ENCODE assay signal across 26 cellular contexts in genomic region chr12:58980768-58981167, GRCh38.
"Had no signal": no experiment of that assay in that cellular context is flagged by ENCODE, and none has a peak within 500 bp of the region (broad histone marks: within the 10 kb centered on the region; RNA-seq: fewer than 3 reads in every experiment).

No MANE protein-coding gene starts in this region.

- H3K27me3 ChIP-seq: body of pancreas, breast epithelium had no signal

- H3K4me1 Mint-ChIP-seq: activated CD4-positive, alpha-beta T cell treated with anti-CD3 and anti-CD28 coated beads for 36 hours; activated CD4-positive, alpha-beta T cell treated with anti-CD3 and anti-CD28 coated beads, Interleukin-2, amount 10 ng/mL, durations not matched to agents 7 days and 5 days; activated naive CD4-positive, alpha-beta T cell treated with anti-CD3 and anti-CD28 coated beads, Interleukin-2, amount 50 U/mL, for 24 hours; activated naive CD8-positive, alpha-beta T cell treated with anti-CD3 and anti-CD28 coated beads, Interleukin-2, amount 10 ng/mL, durations not matched to agents 7 days and 5 days; WTC11 had no signal

- ATAC-seq: activated CD4-positive, alpha-beta T cell treated with anti-CD3 and anti-CD28 coated beads for 36 hours; activated CD4-positive, CD25-positive, alpha-beta regulatory T cell treated with anti-CD3 and anti-CD28 coated beads, Interleukin-2, amount 50 U/mL, for 24 hours; activated CD8-positive, alpha-beta T cell treated with anti-CD3 and anti-CD28 coated beads, Interleukin-2, amount 10 ng/mL, durations not matched to agents 7 days and 5 days; body of pancreas; Right ventricle myocardium inferior; WTC11 had no signal

- H3K4me3 Mint-ChIP-seq: activated CD4-positive, alpha-beta T cell treated with anti-CD3 and anti-CD28 coated beads for 36 hours; activated CD4-positive, alpha-beta T cell treated with anti-CD3 and anti-CD28 coated beads, Interleukin-2, amount 10 ng/mL, durations not matched to agents 7 days and 5 days; activated CD8-positive, alpha-beta T cell treated with anti-CD3 and anti-CD28 coated beads, Interleukin-2, amount 10 ng/mL, durations not matched to agents 7 days and 5 days; activated naive CD4-positive, alpha-beta T cell treated with anti-CD3 and anti-CD28 coated beads, Interleukin-2, amount 50 U/mL, for 24 hours; activated naive CD8-positive, alpha-beta T cell treated with anti-CD3 and anti-CD28 coated beads, Interleukin-2, amount 10 ng/mL, durations not matched to agents 7 days and 5 days; activated T-cell treated with anti-CD3 and anti-CD28 coated beads, Interleukin-2, amount 50 U/mL, for 24 hours; T-helper 2 cell treated with Interferon-gamma antibody and Interleukin-4, amounts not matched to agents 5 μg/mL and 100 μg/mL, for 36 hours; WTC11 had no signal

- H3K4me1 ChIP-seq: body of pancreas, breast epithelium had no signal

- H3K9me3 Mint-ChIP-seq: activated CD4-positive, alpha-beta T cell treated with anti-CD3 and anti-CD28 coated beads, Interleukin-2, amount 10 ng/mL, durations not matched to agents 7 days and 5 days; activated naive CD4-positive, alpha-beta T cell treated with anti-CD3 and anti-CD28 coated beads, Interleukin-2, amount 50 U/mL, for 24 hours; activated naive CD8-positive, alpha-beta T cell treated with anti-CD3 and anti-CD28 coated beads, Interleukin-2, amount 10 ng/mL, durations not matched to agents 7 days and 5 days; activated T-helper 2 cell treated with anti-CD3 and anti-CD28 coated beads, Interferon-gamma antibody, Interleukin-2, Interleukin-4, amounts not matched to agents 10 μg/mL and 5 μg/mL and 100 μg/mL, durations not matched to agents 14 hours and 24 hours and 36 hours; T-helper 2 cell treated with Interferon-gamma antibody and Interleukin-4, amounts not matched to agents 5 μg/mL and 100 μg/mL, for 36 hours; WTC11 had no signal

- H3K27me3 Mint-ChIP-seq: activated CD4-positive, alpha-beta T cell treated with anti-CD3 and anti-CD28 coated beads for 36 hours; activated CD4-positive, alpha-beta T cell treated with anti-CD3 and anti-CD28 coated beads, Interleukin-2, amount 10 ng/mL, durations not matched to agents 7 days and 5 days; activated naive CD4-positive, alpha-beta T cell treated with anti-CD3 and anti-CD28 coated beads, Interleukin-2, amount 50 U/mL, for 24 hours; activated naive CD8-positive, alpha-beta T cell treated with anti-CD3 and anti-CD28 coated beads, Interleukin-2, amount 10 ng/mL, durations not matched to agents 7 days and 5 days; activated T-cell treated with anti-CD3 and anti-CD28 coated beads, Interleukin-2, amount 50 U/mL, for 24 hours had no signal

- DNase-seq: activated CD4-positive, alpha-beta T cell treated with anti-CD3 and anti-CD28 coated beads for 36 hours; activated CD4-positive, alpha-beta T cell treated with anti-CD3 and anti-CD28 coated beads, Interleukin-2, amount 10 ng/mL, durations not matched to agents 7 days and 5 days; activated CD4-positive, alpha-beta T cell treated with anti-CD3 and anti-CD28 coated beads, Interleukin-2, amount 50 U/mL, for 48 hours; activated CD8-positive, alpha-beta T cell treated with anti-CD3 and anti-CD28 coated beads, Interleukin-2, amount 10 ng/mL, durations not matched to agents 7 days and 5 days; activated gamma-delta T cell; activated naive CD4-positive, alpha-beta T cell treated with Interleukin-2 at 50 U/mL for 16 hours; activated naive CD8-positive, alpha-beta T cell treated with anti-CD3 and anti-CD28 coated beads, Interleukin-2, amount 10 ng/mL, durations not matched to agents 7 days and 5 days; activated T-cell treated with anti-CD3 and anti-CD28 coated beads, Interleukin-2, amount 50 U/mL, for 24 hours; body of pancreas; NCI-H1092; NCI-H1436 treated with DMSO at 0.1 percent for 48 hours; NCI-H1694 treated with DMSO at 0.1 percent for 48 hours; NCI-H2029; NCI-H345; NCI-H524 treated with DMSO at 0.1 percent for 48 hours; PC-9 had no signal

- H3K27ac ChIP-seq: body of pancreas, breast epithelium, KMS-11, PC-9, RWPE1, SK-N-MC had no signal

- H3K27ac Mint-ChIP-seq: activated CD4-positive, alpha-beta T cell treated with anti-CD3 and anti-CD28 coated beads for 36 hours; activated CD4-positive, alpha-beta T cell treated with anti-CD3 and anti-CD28 coated beads, Interleukin-2, amount 10 ng/mL, durations not matched to agents 7 days and 5 days; activated CD8-positive, alpha-beta T cell treated with anti-CD3 and anti-CD28 coated beads, Interleukin-2, amount 10 ng/mL, durations not matched to agents 7 days and 5 days; activated naive CD4-positive, alpha-beta T cell treated with anti-CD3 and anti-CD28 coated beads, Interleukin-2, amount 50 U/mL, for 24 hours; activated naive CD8-positive, alpha-beta T cell treated with anti-CD3 and anti-CD28 coated beads, Interleukin-2, amount 10 ng/mL, durations not matched to agents 7 days and 5 days; activated T-cell treated with anti-CD3 and anti-CD28 coated beads, Interleukin-2, amount 50 U/mL, for 24 hours; activated T-helper 2 cell treated with anti-CD3 and anti-CD28 coated beads, Interferon-gamma antibody, Interleukin-2, Interleukin-4, amounts not matched to agents 10 μg/mL and 5 μg/mL and 100 μg/mL, durations not matched to agents 14 hours and 24 hours and 36 hours; T-helper 2 cell treated with Interferon-gamma antibody and Interleukin-4, amounts not matched to agents 5 μg/mL and 100 μg/mL, for 36 hours; WTC11 had no signal

- H3K36me3 ChIP-seq: breast epithelium had no signal

- H3K9me3 ChIP-seq: body of pancreas, breast epithelium had no signal

- H3K36me3 Mint-ChIP-seq: activated naive CD4-positive, alpha-beta T cell treated with anti-CD3 and anti-CD28 coated beads, Interleukin-2, amount 50 U/mL, for 24 hours; activated naive CD8-positive, alpha-beta T cell treated with anti-CD3 and anti-CD28 coated beads, Interleukin-2, amount 10 ng/mL, durations not matched to agents 7 days and 5 days; WTC11 had no signal

- H3K4me3 ChIP-seq: body of pancreas, breast epithelium, PC-9, SK-N-MC had no signal
